20 cellular contexts compared by ENCODE assay signal in the genomic region with DNA sequence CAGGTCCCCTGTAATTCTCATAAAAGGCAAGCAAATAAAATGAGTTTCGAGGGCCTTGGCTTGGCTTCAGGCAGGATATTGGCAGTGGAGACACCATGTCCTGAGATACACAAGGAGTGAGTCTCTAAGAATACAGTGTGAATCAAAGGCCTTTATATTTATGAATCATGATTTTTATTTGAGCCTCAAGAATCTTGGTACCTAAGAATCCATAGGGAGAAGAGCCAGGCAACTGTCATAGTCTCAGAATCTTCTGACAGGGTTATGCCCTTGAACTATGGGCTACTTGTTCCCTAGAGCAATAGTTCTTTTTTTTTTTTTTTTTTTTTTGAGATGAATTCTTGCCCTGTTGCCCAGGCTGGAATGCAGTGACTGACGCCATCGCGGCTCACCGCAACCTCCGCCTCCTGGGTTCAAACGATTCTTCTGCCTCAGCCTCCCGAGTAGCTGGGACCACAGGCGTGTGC.
A peak's percentile ranks its signal among the peaks of the same experiment; 100 is the strongest.
DNase-seq lines count a peak whose midpoint lies in the region; ATAC-seq and TF ChIP-seq lines count a peak whose summit lies in the region.
"Had no signal": no experiment of that assay in that cellular context is flagged by ENCODE, and none has a peak within 500 bp of the region (broad histone marks: within the 10 kb centered on the region; RNA-seq: fewer than 3 reads in every experiment).

No MANE protein-coding gene starts in this region.

- H3K9me3 ChIP-seq in SK-N-MC (ENCODE audit: low read depth, low read length) = no peaks in the 10 kb centered on the region
- no peaks in the 10 kb centered on the region for H3K9me3 ChIP-seq in testis

- peak overlapping the region; percentile 72 for H3K9ac ChIP-seq in SK-N-MC (ENCODE audit: insufficient read length)

- WGBS in testis, 2 donors = 75 to 88% methylated on average over 9 of the region's 9 CpGs

- POLR2A ChIA-PET in activated CD4-positive, alpha-beta T cell treated with anti-CD3 and anti-CD28 coated beads, Interleukin-2, amount 10 ng/mL, durations not matched to agents 7 days and 5 days (lab: Charles Lee) = no interaction called here

- H3K4me3 ChIP-seq in SK-N-MC (peak overlapping the region; percentile 51; the same call in 1 of the 2 replicates), testis (no peak overlapping the region)

- H3K36me3 ChIP-seq in SK-N-MC (ENCODE audit: insufficient read depth, low read length) (0 out of 2 replicates have a peak, but pooled peaks cover under 1% of the 10 kb centered on the region), testis (ENCODE audit: low read depth, missing control alignments) (no peaks in the 10 kb centered on the region)

- peak overlapping the region; percentile 99 for H3K27ac ChIP-seq in SK-N-MC
- H3K27ac ChIP-seq in testis = peak overlapping the region in 1 of 2 donors; percentile 77

- H3K4me1 Mint-ChIP-seq in activated CD4-positive, alpha-beta T cell treated with anti-CD3 and anti-CD28 coated beads, Interleukin-2, amount 10 ng/mL, durations not matched to agents 7 days and 5 days = no peaks in the 10 kb centered on the region
- H3K4me1 Mint-ChIP-seq: stimulated activated naive CD8-positive, alpha-beta T cell treated with anti-CD3 and anti-CD28 coated beads, Interleukin-15, amount 100 ng/mL, for 72 hours had no signal

- no peak for TF ChIP-seq POLR2A in testis (IDR thresholded peaks at IDR 0.05)

- ATAC-seq in left ventricle myocardium superior (peak; percentile 80), HG02759 (IDR thresholded peaks at IDR 0.05; ENCODE audit: unreplicated experiment) (no peak)
- ATAC-seq: stimulated activated naive CD8-positive, alpha-beta T cell treated with anti-CD3 and anti-CD28 coated beads, Interleukin-15, amount 100 ng/mL, for 72 hours had no signal

- no peak overlapping the region for H3K4me3 Mint-ChIP-seq in activated CD4-positive, alpha-beta T cell treated with anti-CD3 and anti-CD28 coated beads, Interleukin-2, amount 10 ng/mL, durations not matched to agents 7 days and 5 days
- H3K4me3 Mint-ChIP-seq: neural crest cell; stimulated activated naive CD8-positive, alpha-beta T cell treated with anti-CD3 and anti-CD28 coated beads, Interleukin-15, amount 100 ng/mL, for 72 hours had no signal

- no peaks in the 10 kb centered on the region for H3K27me3 Mint-ChIP-seq in activated CD4-positive, alpha-beta T cell treated with anti-CD3 and anti-CD28 coated beads, Interleukin-2, amount 10 ng/mL, durations not matched to agents 7 days and 5 days
- H3K27me3 Mint-ChIP-seq: stimulated activated naive CD8-positive, alpha-beta T cell treated with anti-CD3 and anti-CD28 coated beads, Interleukin-15, amount 100 ng/mL, for 72 hours had no signal

- no peaks in the 10 kb centered on the region for H3K9me3 Mint-ChIP-seq in activated CD4-positive, alpha-beta T cell treated with anti-CD3 and anti-CD28 coated beads, Interleukin-2, amount 10 ng/mL, durations not matched to agents 7 days and 5 days
- H3K9me3 Mint-ChIP-seq: neural crest cell; stimulated activated naive CD8-positive, alpha-beta T cell treated with anti-CD3 and anti-CD28 coated beads, Interleukin-15, amount 100 ng/mL, for 72 hours had no signal

- peaks cover 8% of the 10 kb centered on the region for H3K4me1 ChIP-seq in testis

- no peaks in the 10 kb centered on the region for H3K36me3 Mint-ChIP-seq in activated CD4-positive, alpha-beta T cell treated with anti-CD3 and anti-CD28 coated beads, Interleukin-2, amount 10 ng/mL, durations not matched to agents 7 days and 5 days (ENCODE audit: low read depth)

- CTCF ChIA-PET in activated CD4-positive, alpha-beta T cell treated with anti-CD3 and anti-CD28 coated beads, Interleukin-2, amount 10 ng/mL, durations not matched to agents 7 days and 5 days (lab: Charles Lee) = interaction anchor here (0.7 kb wide), 1 partner anchor 8 kb away, joined by 3 read pairs; no protein-coding TSS in a partner anchor

- intact Hi-C loops in left ventricle myocardium superior (cut with micrococcal nuclease) (no loop called here), testis (cut with DNase I; ENCODE audit: low total_unique reads) (no loop called here)

- no peak overlapping the region for H3K27ac Mint-ChIP-seq in activated CD4-positive, alpha-beta T cell treated with anti-CD3 and anti-CD28 coated beads, Interleukin-2, amount 10 ng/mL, durations not matched to agents 7 days and 5 days
- H3K27ac Mint-ChIP-seq: stimulated activated naive CD8-positive, alpha-beta T cell treated with anti-CD3 and anti-CD28 coated beads, Interleukin-15, amount 100 ng/mL, for 72 hours had no signal

- H3K27me3 ChIP-seq in testis = no peaks in the 10 kb centered on the region

- no peak for TF ChIP-seq CTCF in testis (IDR thresholded peaks at IDR 0.05)

- DNase-seq in H4 (ENCODE audit: low spot score) (peak; percentile 39), SK-N-MC (ENCODE audit: low read depth, low spot score) (no peak), left ventricle myocardium superior (no peak), testis (peak; percentile 51), HUDEP-2 (lab: John Stamatoyannopoulos, UW; ENCODE audit: unreplicated experiment in 76 of 76) (no peak), SW480 (ENCODE audit: low spot score) (no peak)
- DNase-seq in activated CD4-positive, alpha-beta T cell treated with anti-CD3 and anti-CD28 coated beads, Interleukin-2, amount 10 ng/mL, durations not matched to agents 7 days and 5 days = no peak
- DNase-seq: activated CD4-positive, alpha-beta T cell treated with anti-CD3 and anti-CD28 coated beads for 4 hours; activated CD8-positive, alpha-beta memory T cell treated with anti-CD3 and anti-CD28 coated beads, Interleukin-2, amount 50 U/mL, for 4 hours; activated gamma-delta T cell; amniotic stem cell; cerebellar nuclear complex; GOT3; NCI-H2081; NCI-H524 treated with DMSO at 0.1 percent for 48 hours; OCI-M1; retina; stimulated activated naive CD8-positive, alpha-beta T cell treated with anti-CD3 and anti-CD28 coated beads, Interleukin-15, amount 100 ng/mL, for 72 hours had no signal

Comparison
In these comparisons a context has a peak if more than half of its experiments do, and no peak if none do; other contexts are left out.
1. DNase-seq: peak in H4 (single experiment) and testis (single experiment); none in SK-N-MC (single experiment), left ventricle myocardium superior (single experiment), HUDEP-2 (0 of 76), SW480 (single experiment) and activated CD4-positive, alpha-beta T cell treated with anti-CD3 and anti-CD28 coated beads, Interleukin-2, amount 10 ng/mL, durations not matched to agents 7 days and 5 days (single experiment).